3 cellular contexts compared by ENCODE assay signal in the genomic region with DNA sequence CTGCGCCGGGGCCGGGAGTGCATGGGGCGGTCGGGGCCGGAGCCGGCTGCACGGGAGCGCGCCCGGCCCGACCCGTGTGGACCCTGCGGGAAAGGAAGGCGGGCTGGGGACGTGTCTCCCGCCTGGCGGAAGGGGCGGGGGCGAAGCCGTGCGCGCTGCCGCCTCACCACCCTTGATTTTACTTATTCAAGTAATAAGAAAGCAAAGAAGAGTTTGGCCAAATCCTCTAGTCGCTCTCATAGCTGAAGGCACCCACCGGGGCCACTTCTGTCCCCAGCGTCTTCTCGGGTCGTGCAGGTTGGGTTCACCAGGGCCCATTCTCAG.
A peak's percentile ranks its signal among the peaks of the same experiment; 100 is the strongest.
TF ChIP-seq lines count a peak whose summit lies in the region.

No MANE protein-coding gene starts in this region.

TF ChIP-seq in HEK293T, 16 proteins besides CTCF, POLR2A, EP300 and RAD21:
- TF ChIP-seq ELF4 (IDR thresholded peaks at IDR 0.05) (no peak), FOXM1 (IDR thresholded peaks at IDR 0.05; ENCODE audit: borderline replicate concordance) (no peak), SUZ12 (IDR thresholded peaks at IDR 0.05) (no peak), HDGF (IDR thresholded peaks at IDR 0.05; ENCODE audit: borderline replicate concordance) (no peak), LEF1 (IDR thresholded peaks at IDR 0.05; ENCODE audit: borderline replicate concordance) (no peak), FOXA1 (IDR thresholded peaks at IDR 0.05) (no peak), ARNT (IDR thresholded peaks at IDR 0.05) (no peak), BHLHE40 (IDR thresholded peaks at IDR 0.05; ENCODE audit: borderline replicate concordance) (no peak), ZNF384 (IDR thresholded peaks at IDR 0.05) (no peak)
- TF ChIP-seq, protein P1, sequence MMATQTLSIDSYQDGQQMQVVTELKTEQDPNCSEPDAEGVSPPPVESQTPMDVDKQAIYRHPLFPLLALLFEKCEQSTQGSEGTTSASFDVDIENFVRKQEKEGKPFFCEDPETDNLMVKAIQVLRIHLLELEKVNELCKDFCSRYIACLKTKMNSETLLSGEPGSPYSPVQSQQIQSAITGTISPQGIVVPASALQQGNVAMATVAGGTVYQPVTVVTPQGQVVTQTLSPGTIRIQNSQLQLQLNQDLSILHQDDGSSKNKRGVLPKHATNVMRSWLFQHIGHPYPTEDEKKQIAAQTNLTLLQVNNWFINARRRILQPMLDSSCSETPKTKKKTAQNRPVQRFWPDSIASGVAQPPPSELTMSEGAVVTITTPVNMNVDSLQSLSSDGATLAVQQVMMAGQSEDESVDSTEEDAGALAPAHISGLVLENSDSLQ (IDR thresholded peaks at IDR 0.05): no peak

TF ChIP-seq in WTC11, 78 proteins besides CTCF, POLR2A, EP300 and RAD21:
- TF ChIP-seq NR2C2 (CRISPR knock-in tag; IDR thresholded peaks at IDR 0.05): no peak
- TF ChIP-seq, protein P2, sequence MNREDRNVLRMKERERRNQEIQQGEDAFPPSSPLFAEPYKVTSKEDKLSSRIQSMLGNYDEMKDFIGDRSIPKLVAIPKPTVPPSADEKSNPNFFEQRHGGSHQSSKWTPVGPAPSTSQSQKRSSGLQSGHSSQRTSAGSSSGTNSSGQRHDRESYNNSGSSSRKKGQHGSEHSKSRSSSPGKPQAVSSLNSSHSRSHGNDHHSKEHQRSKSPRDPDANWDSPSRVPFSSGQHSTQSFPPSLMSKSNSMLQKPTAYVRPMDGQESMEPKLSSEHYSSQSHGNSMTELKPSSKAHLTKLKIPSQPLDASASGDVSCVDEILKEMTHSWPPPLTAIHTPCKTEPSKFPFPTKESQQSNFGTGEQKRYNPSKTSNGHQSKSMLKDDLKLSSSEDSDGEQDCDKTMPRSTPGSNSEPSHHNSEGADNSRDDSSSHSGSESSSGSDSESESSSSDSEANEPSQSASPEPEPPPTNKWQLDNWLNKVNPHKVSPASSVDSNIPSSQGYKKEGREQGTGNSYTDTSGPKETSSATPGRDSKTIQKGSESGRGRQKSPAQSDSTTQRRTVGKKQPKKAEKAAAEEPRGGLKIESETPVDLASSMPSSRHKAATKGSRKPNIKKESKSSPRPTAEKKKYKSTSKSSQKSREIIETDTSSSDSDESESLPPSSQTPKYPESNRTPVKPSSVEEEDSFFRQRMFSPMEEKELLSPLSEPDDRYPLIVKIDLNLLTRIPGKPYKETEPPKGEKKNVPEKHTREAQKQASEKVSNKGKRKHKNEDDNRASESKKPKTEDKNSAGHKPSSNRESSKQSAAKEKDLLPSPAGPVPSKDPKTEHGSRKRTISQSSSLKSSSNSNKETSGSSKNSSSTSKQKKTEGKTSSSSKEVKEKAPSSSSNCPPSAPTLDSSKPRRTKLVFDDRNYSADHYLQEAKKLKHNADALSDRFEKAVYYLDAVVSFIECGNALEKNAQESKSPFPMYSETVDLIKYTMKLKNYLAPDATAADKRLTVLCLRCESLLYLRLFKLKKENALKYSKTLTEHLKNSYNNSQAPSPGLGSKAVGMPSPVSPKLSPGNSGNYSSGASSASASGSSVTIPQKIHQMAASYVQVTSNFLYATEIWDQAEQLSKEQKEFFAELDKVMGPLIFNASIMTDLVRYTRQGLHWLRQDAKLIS (CRISPR knock-in tag; IDR thresholded peaks at IDR 0.05; ENCODE audit: borderline replicate concordance): no peak
- TF ChIP-seq, protein P3, sequence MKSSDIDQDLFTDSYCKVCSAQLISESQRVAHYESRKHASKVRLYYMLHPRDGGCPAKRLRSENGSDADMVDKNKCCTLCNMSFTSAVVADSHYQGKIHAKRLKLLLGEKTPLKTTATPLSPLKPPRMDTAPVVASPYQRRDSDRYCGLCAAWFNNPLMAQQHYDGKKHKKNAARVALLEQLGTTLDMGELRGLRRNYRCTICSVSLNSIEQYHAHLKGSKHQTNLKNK (CRISPR knock-in tag; IDR thresholded peaks at IDR 0.05): no peak
- TF ChIP-seq, protein P4, sequence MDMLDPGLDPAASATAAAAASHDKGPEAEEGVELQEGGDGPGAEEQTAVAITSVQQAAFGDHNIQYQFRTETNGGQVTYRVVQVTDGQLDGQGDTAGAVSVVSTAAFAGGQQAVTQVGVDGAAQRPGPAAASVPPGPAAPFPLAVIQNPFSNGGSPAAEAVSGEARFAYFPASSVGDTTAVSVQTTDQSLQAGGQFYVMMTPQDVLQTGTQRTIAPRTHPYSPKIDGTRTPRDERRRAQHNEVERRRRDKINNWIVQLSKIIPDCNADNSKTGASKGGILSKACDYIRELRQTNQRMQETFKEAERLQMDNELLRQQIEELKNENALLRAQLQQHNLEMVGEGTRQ (CRISPR knock-in tag; IDR thresholded peaks at IDR 0.05): no peak
- 0 out of 2 replicates have a peak, but pooled peaks have one; percentile 7 for TF ChIP-seq TEAD1 (CRISPR knock-in tag; IDR thresholded peaks at IDR 0.05)
- TF ChIP-seq, protein P5, sequence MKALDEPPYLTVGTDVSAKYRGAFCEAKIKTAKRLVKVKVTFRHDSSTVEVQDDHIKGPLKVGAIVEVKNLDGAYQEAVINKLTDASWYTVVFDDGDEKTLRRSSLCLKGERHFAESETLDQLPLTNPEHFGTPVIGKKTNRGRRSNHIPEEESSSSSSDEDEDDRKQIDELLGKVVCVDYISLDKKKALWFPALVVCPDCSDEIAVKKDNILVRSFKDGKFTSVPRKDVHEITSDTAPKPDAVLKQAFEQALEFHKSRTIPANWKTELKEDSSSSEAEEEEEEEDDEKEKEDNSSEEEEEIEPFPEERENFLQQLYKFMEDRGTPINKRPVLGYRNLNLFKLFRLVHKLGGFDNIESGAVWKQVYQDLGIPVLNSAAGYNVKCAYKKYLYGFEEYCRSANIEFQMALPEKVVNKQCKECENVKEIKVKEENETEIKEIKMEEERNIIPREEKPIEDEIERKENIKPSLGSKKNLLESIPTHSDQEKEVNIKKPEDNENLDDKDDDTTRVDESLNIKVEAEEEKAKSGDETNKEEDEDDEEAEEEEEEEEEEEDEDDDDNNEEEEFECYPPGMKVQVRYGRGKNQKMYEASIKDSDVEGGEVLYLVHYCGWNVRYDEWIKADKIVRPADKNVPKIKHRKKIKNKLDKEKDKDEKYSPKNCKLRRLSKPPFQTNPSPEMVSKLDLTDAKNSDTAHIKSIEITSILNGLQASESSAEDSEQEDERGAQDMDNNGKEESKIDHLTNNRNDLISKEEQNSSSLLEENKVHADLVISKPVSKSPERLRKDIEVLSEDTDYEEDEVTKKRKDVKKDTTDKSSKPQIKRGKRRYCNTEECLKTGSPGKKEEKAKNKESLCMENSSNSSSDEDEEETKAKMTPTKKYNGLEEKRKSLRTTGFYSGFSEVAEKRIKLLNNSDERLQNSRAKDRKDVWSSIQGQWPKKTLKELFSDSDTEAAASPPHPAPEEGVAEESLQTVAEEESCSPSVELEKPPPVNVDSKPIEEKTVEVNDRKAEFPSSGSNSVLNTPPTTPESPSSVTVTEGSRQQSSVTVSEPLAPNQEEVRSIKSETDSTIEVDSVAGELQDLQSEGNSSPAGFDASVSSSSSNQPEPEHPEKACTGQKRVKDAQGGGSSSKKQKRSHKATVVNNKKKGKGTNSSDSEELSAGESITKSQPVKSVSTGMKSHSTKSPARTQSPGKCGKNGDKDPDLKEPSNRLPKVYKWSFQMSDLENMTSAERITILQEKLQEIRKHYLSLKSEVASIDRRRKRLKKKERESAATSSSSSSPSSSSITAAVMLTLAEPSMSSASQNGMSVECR (CRISPR knock-in tag; IDR thresholded peaks at IDR 0.05; ENCODE audit: borderline replicate concordance): no peak

TF ChIP-seq in HepG2, 621 proteins besides CTCF, POLR2A, EP300 and RAD21 (continues in another document):
- TF ChIP-seq ZNF761 (CRISPR knock-in tag; conservative IDR thresholded peaks at IDR 0.05) (no peak), NR2C2 (CRISPR knock-in tag; IDR thresholded peaks at IDR 0.05; ENCODE audit: borderline replicate concordance) (no peak), ZNF430 (CRISPR knock-in tag; IDR thresholded peaks at IDR 0.05) (no peak), ZNF207 (IDR thresholded peaks at IDR 0.05; ENCODE audit: borderline replicate concordance) (no peak), SSRP1 (CRISPR knock-in tag; IDR thresholded peaks at IDR 0.05) (0 out of 2 replicates have a peak, but pooled peaks have one; percentile 32), IRF2 (CRISPR knock-in tag; IDR thresholded peaks at IDR 0.05) (no peak), TCF7 (IDR thresholded peaks at IDR 0.05; ENCODE audit: low read depth) (0 out of 2 replicates have a peak, but pooled peaks have one; percentile 9), ZNF577 (CRISPR knock-in tag; IDR thresholded peaks at IDR 0.05; ENCODE audit: borderline replicate concordance, low read depth) (no peak), MXI1 (IDR thresholded peaks at IDR 0.05; ENCODE audit: borderline replicate concordance, low read depth, low read length) (peak; percentile 49; the same call in 1 of the 3 replicates), HOXA7 (CRISPR knock-in tag; IDR thresholded peaks at IDR 0.05) (no peak), GABPA (IDR thresholded peaks at IDR 0.05; ENCODE audit: low read depth, low read length) (peak; percentile 41), GABPA (CRISPR knock-in tag; IDR thresholded peaks at IDR 0.05; ENCODE audit: low read depth) (peak; percentile 52; the same call in 1 of the 2 replicates), ZNF12 (CRISPR knock-in tag; IDR thresholded peaks at IDR 0.05) (no peak), TOPORS (CRISPR knock-in tag; IDR thresholded peaks at IDR 0.05) (no peak), SMAD3 (CRISPR knock-in tag; IDR thresholded peaks at IDR 0.05) (no peak), CHCHD3 (CRISPR knock-in tag; IDR thresholded peaks at IDR 0.05) (no peak), MZF1 (CRISPR knock-in tag; IDR thresholded peaks at IDR 0.05; ENCODE audit: borderline replicate concordance) (no peak), BRD4 (CRISPR knock-in tag; IDR thresholded peaks at IDR 0.05) (peak; percentile 20; the same call in 1 of the 2 replicates), RARG (CRISPR knock-in tag; IDR thresholded peaks at IDR 0.05; ENCODE audit: low read depth) (no peak)
- TF ChIP-seq, protein P6, sequence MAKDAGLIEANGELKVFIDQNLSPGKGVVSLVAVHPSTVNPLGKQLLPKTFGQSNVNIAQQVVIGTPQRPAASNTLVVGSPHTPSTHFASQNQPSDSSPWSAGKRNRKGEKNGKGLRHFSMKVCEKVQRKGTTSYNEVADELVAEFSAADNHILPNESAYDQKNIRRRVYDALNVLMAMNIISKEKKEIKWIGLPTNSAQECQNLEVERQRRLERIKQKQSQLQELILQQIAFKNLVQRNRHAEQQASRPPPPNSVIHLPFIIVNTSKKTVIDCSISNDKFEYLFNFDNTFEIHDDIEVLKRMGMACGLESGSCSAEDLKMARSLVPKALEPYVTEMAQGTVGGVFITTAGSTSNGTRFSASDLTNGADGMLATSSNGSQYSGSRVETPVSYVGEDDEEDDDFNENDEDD (CRISPR knock-in tag; IDR thresholded peaks at IDR 0.05; ENCODE audit: borderline replicate concordance): peak; percentile 37; the same call in 1 of the 2 replicates
- TF ChIP-seq, protein P7, sequence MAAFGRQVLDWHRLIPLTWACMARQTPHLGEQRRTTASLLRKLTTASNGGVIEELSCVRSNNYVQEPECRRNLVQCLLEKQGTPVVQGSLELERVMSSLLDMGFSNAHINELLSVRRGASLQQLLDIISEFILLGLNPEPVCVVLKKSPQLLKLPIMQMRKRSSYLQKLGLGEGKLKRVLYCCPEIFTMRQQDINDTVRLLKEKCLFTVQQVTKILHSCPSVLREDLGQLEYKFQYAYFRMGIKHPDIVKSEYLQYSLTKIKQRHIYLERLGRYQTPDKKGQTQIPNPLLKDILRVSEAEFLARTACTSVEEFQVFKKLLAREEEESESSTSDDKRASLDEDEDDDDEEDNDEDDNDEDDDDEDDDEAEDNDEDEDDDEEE (CRISPR knock-in tag; IDR thresholded peaks at IDR 0.05): peak; percentile 5; the same call in 1 of the 2 replicates
- TF ChIP-seq, protein P8, sequence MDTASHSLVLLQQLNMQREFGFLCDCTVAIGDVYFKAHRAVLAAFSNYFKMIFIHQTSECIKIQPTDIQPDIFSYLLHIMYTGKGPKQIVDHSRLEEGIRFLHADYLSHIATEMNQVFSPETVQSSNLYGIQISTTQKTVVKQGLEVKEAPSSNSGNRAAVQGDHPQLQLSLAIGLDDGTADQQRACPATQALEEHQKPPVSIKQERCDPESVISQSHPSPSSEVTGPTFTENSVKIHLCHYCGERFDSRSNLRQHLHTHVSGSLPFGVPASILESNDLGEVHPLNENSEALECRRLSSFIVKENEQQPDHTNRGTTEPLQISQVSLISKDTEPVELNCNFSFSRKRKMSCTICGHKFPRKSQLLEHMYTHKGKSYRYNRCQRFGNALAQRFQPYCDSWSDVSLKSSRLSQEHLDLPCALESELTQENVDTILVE (CRISPR knock-in tag; IDR thresholded peaks at IDR 0.05): peak; percentile 8; the same call in 1 of the 2 replicates
- TF ChIP-seq, protein P9, sequence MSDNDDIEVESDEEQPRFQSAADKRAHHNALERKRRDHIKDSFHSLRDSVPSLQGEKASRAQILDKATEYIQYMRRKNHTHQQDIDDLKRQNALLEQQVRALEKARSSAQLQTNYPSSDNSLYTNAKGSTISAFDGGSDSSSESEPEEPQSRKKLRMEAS (IDR thresholded peaks at IDR 0.05): peak; percentile 57; the same call in 1 of the 2 replicates
- TF ChIP-seq, protein P10, sequence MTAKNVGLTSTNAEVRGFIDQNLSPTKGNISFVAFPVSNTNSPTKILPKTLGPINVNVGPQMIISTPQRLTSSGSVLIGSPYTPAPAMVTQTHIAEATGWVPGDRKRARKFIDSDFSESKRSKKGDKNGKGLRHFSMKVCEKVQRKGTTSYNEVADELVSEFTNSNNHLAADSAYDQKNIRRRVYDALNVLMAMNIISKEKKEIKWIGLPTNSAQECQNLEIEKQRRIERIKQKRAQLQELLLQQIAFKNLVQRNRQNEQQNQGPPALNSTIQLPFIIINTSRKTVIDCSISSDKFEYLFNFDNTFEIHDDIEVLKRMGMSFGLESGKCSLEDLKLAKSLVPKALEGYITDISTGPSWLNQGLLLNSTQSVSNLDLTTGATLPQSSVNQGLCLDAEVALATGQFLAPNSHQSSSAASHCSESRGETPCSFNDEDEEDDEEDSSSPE (CRISPR knock-in tag; IDR thresholded peaks at IDR 0.05): 0 out of 2 replicates have a peak, but pooled peaks have one; percentile 48
- TF ChIP-seq, protein P11, sequence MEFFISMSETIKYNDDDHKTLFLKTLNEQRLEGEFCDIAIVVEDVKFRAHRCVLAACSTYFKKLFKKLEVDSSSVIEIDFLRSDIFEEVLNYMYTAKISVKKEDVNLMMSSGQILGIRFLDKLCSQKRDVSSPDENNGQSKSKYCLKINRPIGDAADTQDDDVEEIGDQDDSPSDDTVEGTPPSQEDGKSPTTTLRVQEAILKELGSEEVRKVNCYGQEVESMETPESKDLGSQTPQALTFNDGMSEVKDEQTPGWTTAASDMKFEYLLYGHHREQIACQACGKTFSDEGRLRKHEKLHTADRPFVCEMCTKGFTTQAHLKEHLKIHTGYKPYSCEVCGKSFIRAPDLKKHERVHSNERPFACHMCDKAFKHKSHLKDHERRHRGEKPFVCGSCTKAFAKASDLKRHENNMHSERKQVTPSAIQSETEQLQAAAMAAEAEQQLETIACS (CRISPR knock-in tag; IDR thresholded peaks at IDR 0.05): peak; percentile 93
- TF ChIP-seq, protein P12, sequence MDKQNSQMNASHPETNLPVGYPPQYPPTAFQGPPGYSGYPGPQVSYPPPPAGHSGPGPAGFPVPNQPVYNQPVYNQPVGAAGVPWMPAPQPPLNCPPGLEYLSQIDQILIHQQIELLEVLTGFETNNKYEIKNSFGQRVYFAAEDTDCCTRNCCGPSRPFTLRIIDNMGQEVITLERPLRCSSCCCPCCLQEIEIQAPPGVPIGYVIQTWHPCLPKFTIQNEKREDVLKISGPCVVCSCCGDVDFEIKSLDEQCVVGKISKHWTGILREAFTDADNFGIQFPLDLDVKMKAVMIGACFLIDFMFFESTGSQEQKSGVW (CRISPR knock-in tag; IDR thresholded peaks at IDR 0.05; ENCODE audit: borderline replicate concordance): 0 out of 2 replicates have a peak, but pooled peaks have one; percentile 62
